ENCODE assay signal across 27 cellular contexts in genomic region chr2:144785253-144785652, GRCh38.
"Had no signal": no experiment of that assay in that cellular context is flagged by ENCODE, and none has a peak within 500 bp of the region (broad histone marks: within the 10 kb centered on the region; RNA-seq: fewer than 3 reads in every experiment).

No MANE protein-coding gene starts in this region.

- H3K9me3 ChIP-seq: ovary, psoas muscle, right lobe of liver, thoracic aorta, thyroid gland, upper lobe of left lung, uterus had no signal

- H3K27ac Mint-ChIP-seq: naive thymus-derived CD4-positive, alpha-beta T cell; natural killer cell; nephron; neural progenitor cell; progenitor cell of endocrine pancreas; stimulated activated effector memory CD8-positive, alpha-beta T cell treated with anti-CD3 and anti-CD28 coated beads, Interleukin-12 subunit alpha, Interleukin-12 subunit beta, amount 100 ng/mL, for 72 hours; stimulated activated naive B cell treated with anti-CD40 and anti-IgM and Interleukin-4, amounts not matched to agents 10 μg/mL and 1 μg/mL and 100 μg/mL, for 72 hours; stimulated activated naive CD8-positive, alpha-beta T cell treated with anti-CD3 and anti-CD28 coated beads, Interleukin-15, Interleukin-2, amounts not matched to agents 100 ng/mL and 50 ng/mL, for 24 hours had no signal

- H3K9me3 Mint-ChIP-seq: stimulated activated effector memory CD8-positive, alpha-beta T cell treated with anti-CD3 and anti-CD28 coated beads, Interleukin-12 subunit alpha, Interleukin-12 subunit beta, amount 100 ng/mL, for 72 hours; stimulated activated naive CD8-positive, alpha-beta T cell treated with anti-CD3 and anti-CD28 coated beads, Interleukin-15, Interleukin-2, amounts not matched to agents 100 ng/mL and 50 ng/mL, for 24 hours had no signal

- H3K4me3 ChIP-seq: neural progenitor cell, ovary, psoas muscle, right lobe of liver, stomach, thoracic aorta, thyroid gland, tibial nerve, upper lobe of left lung, uterus had no signal

- H3K27me3 Mint-ChIP-seq: progenitor cell of endocrine pancreas had no signal

- H3K4me3 Mint-ChIP-seq: naive thymus-derived CD4-positive, alpha-beta T cell; natural killer cell; nephron; neural progenitor cell; stimulated activated effector memory CD8-positive, alpha-beta T cell treated with anti-CD3 and anti-CD28 coated beads, Interleukin-12 subunit alpha, Interleukin-12 subunit beta, amount 100 ng/mL, for 72 hours; stimulated activated naive B cell treated with anti-CD40 and anti-IgM and Interleukin-4, amounts not matched to agents 10 μg/mL and 1 μg/mL and 100 μg/mL, for 72 hours; stimulated activated naive CD8-positive, alpha-beta T cell treated with anti-CD3 and anti-CD28 coated beads, Interleukin-15, Interleukin-2, amounts not matched to agents 100 ng/mL and 50 ng/mL, for 24 hours had no signal

- H3K4me1 Mint-ChIP-seq: naive thymus-derived CD4-positive, alpha-beta T cell; natural killer cell; nephron; neural progenitor cell; stimulated activated effector memory CD8-positive, alpha-beta T cell treated with anti-CD3 and anti-CD28 coated beads, Interleukin-12 subunit alpha, Interleukin-12 subunit beta, amount 100 ng/mL, for 72 hours; stimulated activated naive B cell treated with anti-CD40 and anti-IgM and Interleukin-4, amounts not matched to agents 10 μg/mL and 1 μg/mL and 100 μg/mL, for 72 hours had no signal

- DNase-seq: naive thymus-derived CD4-positive, alpha-beta T cell; natural killer cell; occipital lobe; ovary; psoas muscle; right cardiac atrium; right lobe of liver; small intestine; stimulated activated CD4-positive, alpha-beta T cell treated with anti-CD3 and anti-CD28 coated beads, Interleukin-15, amount 100 ng/mL, for 24 hours; stimulated activated CD4-positive, alpha-beta T cell treated with anti-CD3 and anti-CD28 coated beads, Interleukin-2, amount 100 ng/mL, for 24 hours; stimulated activated CD4-positive, alpha-beta T cell treated with anti-CD3 and anti-CD28 coated beads, Interleukin-2, amount 100 ng/mL, for 48 hours; stimulated activated CD4-positive, alpha-beta T cell treated with anti-CD3 and anti-CD28 coated beads, Interleukin-4, amount 100 ng/mL, for 24 hours; stimulated activated naive B cell treated with anti-CD40 and anti-IgM and Interleukin-4, amounts not matched to agents 10 μg/mL and 1 μg/mL and 100 μg/mL, for 72 hours; stimulated activated naive CD4-positive, alpha-beta T cell treated with Interleukin-2 at 50 U/mL for 16 hours; stomach; thyroid gland; trophoblast cell; upper lobe of left lung; uterus had no signal

- H3K4me1 ChIP-seq: neural progenitor cell, parathyroid adenoma, psoas muscle, right lobe of liver, stomach, thyroid gland, tibial nerve, upper lobe of left lung, uterus had no signal

- H3K27me3 ChIP-seq: neural progenitor cell, ovary, right lobe of liver, stomach, thyroid gland, tibial nerve, upper lobe of left lung, uterus had no signal

- H3K27ac ChIP-seq: neural progenitor cell, ovary, parathyroid adenoma, psoas muscle, right lobe of liver, stomach, thoracic aorta, thyroid gland, tibial nerve, upper lobe of left lung, uterus had no signal

- H3K36me3 Mint-ChIP-seq: naive thymus-derived CD4-positive, alpha-beta T cell; natural killer cell; neural progenitor cell; stimulated activated effector memory CD8-positive, alpha-beta T cell treated with anti-CD3 and anti-CD28 coated beads, Interleukin-12 subunit alpha, Interleukin-12 subunit beta, amount 100 ng/mL, for 72 hours; stimulated activated naive B cell treated with anti-CD40 and anti-IgM and Interleukin-4, amounts not matched to agents 10 μg/mL and 1 μg/mL and 100 μg/mL, for 72 hours had no signal

- ATAC-seq: naive thymus-derived CD4-positive, alpha-beta T cell; natural killer cell; psoas muscle; right cardiac atrium; right lobe of liver; stimulated activated effector memory CD8-positive, alpha-beta T cell treated with anti-CD3 and anti-CD28 coated beads, Interleukin-12 subunit alpha, Interleukin-12 subunit beta, amount 100 ng/mL, for 72 hours; stimulated activated naive B cell treated with anti-CD40 and anti-IgM and Interleukin-4, amounts not matched to agents 10 μg/mL and 1 μg/mL and 100 μg/mL, for 72 hours had no signal

- H3K36me3 ChIP-seq: neural progenitor cell, ovary, right lobe of liver, stomach, thoracic aorta, thyroid gland, tibial nerve, upper lobe of left lung, uterus had no signal
